22 cellular contexts compared by ENCODE assay signal in genomic region chr2:163771596-163771995, GRCh38. TPM values are rescaled to one million over a fixed set of nuclear protein-coding genes. Genes with fewer than 3 reads are reported as not detected.
DNase-seq lines count a peak whose midpoint lies in the region; TF ChIP-seq lines count a peak whose summit lies in the region.
"Had no signal": no experiment of that assay in that cellular context is flagged by ENCODE, and none has a peak within 500 bp of the region (broad histone marks: within the 10 kb centered on the region; RNA-seq: fewer than 3 reads in every experiment).

No MANE protein-coding gene starts in this region.

- H3K27ac Mint-ChIP-seq in Calu3 (ENCODE audit: unreplicated experiment) = no peak overlapping the region
- H3K27ac Mint-ChIP-seq: activated naive CD4-positive, alpha-beta T cell treated with anti-CD3 and anti-CD28 coated beads, Interleukin-2, amount 10 ng/mL, durations not matched to agents 7 days and 5 days; activated T-helper 1 cell treated with anti-CD3 and anti-CD28 coated beads, Interleukin-12 subunit alpha, Interleukin-12 subunit beta, Interleukin-2, Interleukin-4 antibody, amounts not matched to agents 30 ng/mL and 10 ng/mL and 1 ng/mL, durations not matched to agents 14 hours and 24 hours and 36 hours; stimulated activated naive CD8-positive, alpha-beta T cell treated with anti-CD3 and anti-CD28 coated beads, Interleukin-15, Interleukin-2, amounts not matched to agents 100 ng/mL and 50 ng/mL, for 24 hours had no signal

- no peak overlapping the region for H2BK120ac ChIP-seq in mesendoderm (ENCODE audit: low read depth, low read length)

- H3K4me1 ChIP-seq in mesendoderm (ENCODE audit: control insufficient read depth, low read depth, low read length) = no peaks in the 10 kb centered on the region
- H3K4me1 ChIP-seq: BLaER1, left lung, Peyer's patch had no signal

- no peak overlapping the region for H3K18ac ChIP-seq in mesendoderm (ENCODE audit: low read length)

- no peak for TF ChIP-seq CTCF in Calu3 (IDR thresholded peaks at IDR 0.05; ENCODE audit: unreplicated experiment)

- no peak overlapping the region for H3K23ac ChIP-seq in mesendoderm (ENCODE audit: low read length)

- no peak overlapping the region for H4K5ac ChIP-seq in mesendoderm (ENCODE audit: low read length)

- peak; percentile 35; the same call in 1 of the 2 replicates for TF ChIP-seq EP300 in Ishikawa (IDR thresholded peaks at IDR 0.05; ENCODE audit: borderline replicate concordance)

- H3K36me3 ChIP-seq in mesendoderm (ENCODE audit: control insufficient read depth, insufficient read depth, low read length) = no peaks in the 10 kb centered on the region
- H3K36me3 ChIP-seq: BLaER1, left lung, Peyer's patch, SJSA1 had no signal

- H3K79me2 ChIP-seq in mesendoderm (ENCODE audit: control insufficient read depth, insufficient read depth, low read length) = no peaks in the 10 kb centered on the region

- H2AK5ac ChIP-seq in mesendoderm (ENCODE audit: low read length) = no peak overlapping the region

- H3K4me1 Mint-ChIP-seq in Calu3 (ENCODE audit: low read depth, unreplicated experiment) = peaks cover 41% of the 10 kb centered on the region
- H3K4me1 Mint-ChIP-seq: activated naive CD4-positive, alpha-beta T cell treated with anti-CD3 and anti-CD28 coated beads, Interleukin-2, amount 10 ng/mL, durations not matched to agents 7 days and 5 days had no signal

- CTCF ChIA-PET in Calu3 (lab: Charles Lee) = no interaction called here

- no peak overlapping the region for H2BK15ac ChIP-seq in mesendoderm (replicated peaks; ENCODE audit: low read depth)

- H3K56ac ChIP-seq in mesendoderm (ENCODE audit: low read length) = no peak overlapping the region

- H3K4me2 ChIP-seq in mesendoderm (ENCODE audit: low read length) = no peak overlapping the region
- H3K4me2 ChIP-seq: BLaER1 had no signal

- DNase-seq in ACHN (peak; percentile 57), astrocyte of the hippocampus (ENCODE audit: low read depth, low spot score) (peak; percentile 13), mesendoderm (peak; percentile 67), NCI-H146 (lab: John Stamatoyannopoulos, UW) (no peak), NCI-H526 treated with DMSO at 0.1 percent for 48 hours (lab: John Stamatoyannopoulos, UW) (no peak), NCI-H1092 (lab: John Stamatoyannopoulos, UW) (no peak), Calu3 (no peak)
- DNase-seq: activated CD4-positive, alpha-beta T cell treated with anti-CD3 and anti-CD28 coated beads, Interleukin-2, amount 50 U/mL, for 4 hours; activated naive CD4-positive, alpha-beta T cell treated with anti-CD3 and anti-CD28 coated beads, Interleukin-2, amount 10 ng/mL, durations not matched to agents 7 days and 5 days; amniotic stem cell; effector CD8-positive, alpha-beta T cell; foreskin melanocyte; Kasumi-1; left lung; NCI-H2171; Peyer's patch; T-helper 1 cell had no signal

- in situ Hi-C loops in ACHN (cut with HindIII; ENCODE audit: low pct_ligation_motif_present, low pct_unique_long_range_greater_than_20kb, low sequenced_read_pairs) = no loop called here

- no peaks in the 10 kb centered on the region for H3K9me3 Mint-ChIP-seq in Calu3 (ENCODE audit: low read depth, unreplicated experiment)

- no peak overlapping the region for H3K4me3 ChIP-seq in mesendoderm (ENCODE audit: low read length)
- H3K4me3 ChIP-seq: BLaER1, left lung, Peyer's patch, SJSA1 had no signal

- no peaks in the 10 kb centered on the region for H3K27me3 ChIP-seq in mesendoderm (ENCODE audit: insufficient read depth, low read length, poor library complexity)
- H3K27me3 ChIP-seq: BLaER1, left lung, Peyer's patch, SJSA1 had no signal

- intact Hi-C loops in Calu3 (cut with micrococcal nuclease; ENCODE audit: unreplicated experiment) = loop anchor here (10.0 kb wide), 1 partner anchor 427 kb away; no protein-coding TSS in a partner anchor

- TF ChIP-seq RAD21 in Ishikawa (IDR thresholded peaks at IDR 0.05; ENCODE audit: low read depth) = no peak

- H3K4me3 Mint-ChIP-seq in Calu3 (ENCODE audit: low read depth, unreplicated experiment) = no peak overlapping the region
- H3K4me3 Mint-ChIP-seq: activated naive CD4-positive, alpha-beta T cell treated with anti-CD3 and anti-CD28 coated beads, Interleukin-2, amount 10 ng/mL, durations not matched to agents 7 days and 5 days; activated T-helper 1 cell treated with anti-CD3 and anti-CD28 coated beads, Interleukin-12 subunit alpha, Interleukin-12 subunit beta, Interleukin-2, Interleukin-4 antibody, amounts not matched to agents 30 ng/mL and 10 ng/mL and 1 ng/mL, durations not matched to agents 14 hours and 24 hours and 36 hours; stimulated activated naive CD8-positive, alpha-beta T cell treated with anti-CD3 and anti-CD28 coated beads, Interleukin-15, Interleukin-2, amounts not matched to agents 100 ng/mL and 50 ng/mL, for 24 hours had no signal

- H3K27me3 Mint-ChIP-seq in Calu3 (ENCODE audit: unreplicated experiment) = no peaks in the 10 kb centered on the region
- H3K27me3 Mint-ChIP-seq: activated naive CD4-positive, alpha-beta T cell treated with anti-CD3 and anti-CD28 coated beads, Interleukin-2, amount 10 ng/mL, durations not matched to agents 7 days and 5 days; stimulated activated naive CD8-positive, alpha-beta T cell treated with anti-CD3 and anti-CD28 coated beads, Interleukin-15, Interleukin-2, amounts not matched to agents 100 ng/mL and 50 ng/mL, for 24 hours had no signal

- no peak overlapping the region for H3K9ac ChIP-seq in mesendoderm (ENCODE audit: low read length)
- H3K9ac ChIP-seq: BLaER1 had no signal

- H3K79me1 ChIP-seq in mesendoderm (ENCODE audit: low read length) = no peaks in the 10 kb centered on the region

- H4K8ac ChIP-seq in mesendoderm (ENCODE audit: low read depth, low read length) = no peak overlapping the region

- WGBS in mesendoderm (ENCODE audit: extremely low coverage, insufficient coverage, low lambda C conversion rate) = no CpG with 5 or more reads among the region's 4 CpGs

- no peak overlapping the region for H3K27ac ChIP-seq in mesendoderm (ENCODE audit: low read depth, low read length)
- H3K27ac ChIP-seq: BLaER1, left lung, Peyer's patch, SJSA1 had no signal

- no TSS peak for BruUV-seq in Calu3 (replicated peaks; lab: Mats Ljungman, UMichigan)

- H3K36me3 Mint-ChIP-seq in Calu3 (ENCODE audit: insufficient read depth, unreplicated experiment) = no peaks in the 10 kb centered on the region
- H3K36me3 Mint-ChIP-seq: activated naive CD4-positive, alpha-beta T cell treated with anti-CD3 and anti-CD28 coated beads, Interleukin-2, amount 10 ng/mL, durations not matched to agents 7 days and 5 days had no signal

- H3K4ac ChIP-seq in mesendoderm (ENCODE audit: low read depth, low read length) = no peak overlapping the region

- no peak overlapping the region for H2BK5ac ChIP-seq in mesendoderm (ENCODE audit: low read length)

TF ChIP-seq in Ishikawa, 13 proteins besides CTCF, POLR2A, EP300 and RAD21:
- TF ChIP-seq TEAD4 (IDR thresholded peaks at IDR 0.05) (peak; percentile 78), YY1 (IDR thresholded peaks at IDR 0.05; ENCODE audit: low read depth) (no peak)
TF ChIP-seq in Ishikawa: peak in this region for 1.

RNA-seq across cellular contexts. Expression of gene FIGN, which starts 35.8 kb away (rescaled TPM):
- polyA plus RNA-seq in mesendoderm (2013, experiment 1 of 2) = 7.2 TPM
- 6.8 TPM for polyA plus RNA-seq in mesendoderm (2013, experiment 2 of 2)
- 8.4 and 9.1 TPM in 2 replicates for total RNA-seq in Calu3 (2022)
- total RNA-seq: activated T-helper 1 cell treated with anti-CD3 and anti-CD28 coated beads, Interleukin-12 subunit alpha, Interleukin-12 subunit beta, Interleukin-2, Interleukin-4 antibody, amounts not matched to agents 30 ng/mL and 10 ng/mL and 1 ng/mL, durations not matched to agents 14 hours and 24 hours and 36 hours had no signal

Comparison
In these comparisons a context has a peak if more than half of its experiments do, and no peak if none do; other contexts are left out.
1. DNase-seq: peak in ACHN (single experiment), astrocyte of the hippocampus (single experiment) and mesendoderm (single experiment); none in NCI-H146 (single experiment), NCI-H526 treated with DMSO at 0.1 percent for 48 hours (single experiment), NCI-H1092 (single experiment) and Calu3 (single experiment).